Comparison of ENCODE assay signal across 17 cellular contexts in genomic region chr2:15048000-15048399, GRCh38.
DNase-seq lines count a peak whose midpoint lies in the region; ATAC-seq and TF ChIP-seq lines count a peak whose summit lies in the region.
"Had no signal": no experiment of that assay in that cellular context is flagged by ENCODE, and none has a peak within 500 bp of the region (broad histone marks: within the 10 kb centered on the region; RNA-seq: fewer than 3 reads in every experiment).

No MANE protein-coding gene starts in this region.

- no peak overlapping the region for H3K4me3 Mint-ChIP-seq in activated T-cell treated with anti-CD3 and anti-CD28 coated beads, Interleukin-2, amount 50 U/mL, for 4 hours
- H3K4me3 Mint-ChIP-seq in naive thymus-derived CD4-positive, alpha-beta T cell, result no peak overlapping the region
- H3K4me3 Mint-ChIP-seq: CD8-positive, alpha-beta T cell; T-helper 17 cell had no signal

- no peak overlapping the region for H3K27ac Mint-ChIP-seq in naive thymus-derived CD4-positive, alpha-beta T cell
- H3K27ac Mint-ChIP-seq: CD8-positive, alpha-beta T cell; T-helper 17 cell had no signal

- no peak for ATAC-seq in GM21576 (IDR thresholded peaks at IDR 0.05; ENCODE audit: unreplicated experiment)
- ATAC-seq in activated T-cell treated with anti-CD3 and anti-CD28 coated beads, Interleukin-2, amount 50 U/mL, for 4 hours, result no peak
- ATAC-seq in naive thymus-derived CD4-positive, alpha-beta T cell, result no peak
- no peak for ATAC-seq in esophagus mucosa
- ATAC-seq: CD8-positive, alpha-beta T cell; T-helper 17 cell had no signal

- no peaks in the 10 kb centered on the region for H3K27me3 ChIP-seq in brain microvascular endothelial cell (replicated peaks)
- no peaks in the 10 kb centered on the region for H3K27me3 ChIP-seq in naive thymus-derived CD4-positive, alpha-beta T cell (ENCODE audit: control insufficient read depth in 2 of 2, insufficient read depth in 2 of 2, low read length in 2 of 2)
- H3K27me3 ChIP-seq: BLaER1 had no signal

- peak; percentile 11 for DNase-seq in DMS53 (lab: John Stamatoyannopoulos, UW)
- no peak for DNase-seq in DMS53 treated with DMSO at 0.1 percent for 48 hours (lab: John Stamatoyannopoulos, UW; ENCODE audit: unreplicated experiment)
- DNase-seq in NCI-H345 treated with DMSO at 0.1 percent for 48 hours (lab: John Stamatoyannopoulos, UW; ENCODE audit: unreplicated experiment), result peak; percentile 12
- no peak for DNase-seq in brain microvascular endothelial cell
- no peak for DNase-seq in activated T-cell treated with anti-CD3 and anti-CD28 coated beads, Interleukin-2, amount 50 U/mL, for 4 hours
- DNase-seq in naive thymus-derived CD4-positive, alpha-beta T cell, result no peak
- DNase-seq: 8988T; CD8-positive, alpha-beta T cell; KG1; NCI-H1436 treated with DMSO at 0.1 percent for 48 hours; NCI-H2081 treated with DMSO at 0.1 percent for 48 hours; NCI-H526 treated with DMSO at 0.1 percent for 48 hours; NK-92 treated with Interleukin-12 subunit alpha and Interleukin-12 subunit beta, amount 100 ng/mL, for 24 hours; T-helper 17 cell had no signal

- H3K27ac ChIP-seq in brain microvascular endothelial cell, result no peak overlapping the region
- no peak overlapping the region for H3K27ac ChIP-seq in naive thymus-derived CD4-positive, alpha-beta T cell (ENCODE audit: low read depth, low read length)
- H3K27ac ChIP-seq: BLaER1 had no signal

- no peaks in the 10 kb centered on the region for H3K4me1 ChIP-seq in naive thymus-derived CD4-positive, alpha-beta T cell (ENCODE audit: control insufficient read depth in 2 of 2, insufficient read depth in 2 of 2, low read length in 2 of 2)
- H3K4me1 ChIP-seq: BLaER1 had no signal

- H3K36me3 ChIP-seq in brain microvascular endothelial cell (replicated peaks), result no peaks in the 10 kb centered on the region
- no peaks in the 10 kb centered on the region for H3K36me3 ChIP-seq in naive thymus-derived CD4-positive, alpha-beta T cell (ENCODE audit: control insufficient read depth in 2 of 3, insufficient read depth in 3 of 3, low read length in 3 of 3)
- H3K36me3 ChIP-seq: BLaER1 had no signal

- TF ChIP-seq CTCF in brain microvascular endothelial cell (IDR thresholded peaks at IDR 0.05; ENCODE audit: low read depth, low read length, missing control alignments), result peak; percentile 3

- intact Hi-C loops in naive thymus-derived CD4-positive, alpha-beta T cell (cut with micrococcal nuclease), result no loop called here

- POLR2A ChIA-PET in naive thymus-derived CD4-positive, alpha-beta T cell (lab: Charles Lee), result no interaction called here

- no peak overlapping the region for H3K4me3 ChIP-seq in brain microvascular endothelial cell (ENCODE audit: low read depth, low read length)
- no peak overlapping the region for H3K4me3 ChIP-seq in naive thymus-derived CD4-positive, alpha-beta T cell (ENCODE audit: low read length)
- H3K4me3 ChIP-seq: BLaER1 had no signal

- in situ Hi-C loops in brain microvascular endothelial cell (cut with HindIII; ENCODE audit: low pct_ligation_motif_present, low sequenced_read_pairs), result no loop called here

- CTCF ChIA-PET in naive thymus-derived CD4-positive, alpha-beta T cell (lab: Charles Lee), result no interaction called here

- H3K36me3 Mint-ChIP-seq in activated T-cell treated with anti-CD3 and anti-CD28 coated beads, Interleukin-2, amount 50 U/mL, for 4 hours (ENCODE audit: insufficient read depth), result no peaks in the 10 kb centered on the region
- H3K36me3 Mint-ChIP-seq in naive thymus-derived CD4-positive, alpha-beta T cell, result no peaks in the 10 kb centered on the region
- H3K36me3 Mint-ChIP-seq: CD8-positive, alpha-beta T cell had no signal

- no peaks in the 10 kb centered on the region for H3K9me3 Mint-ChIP-seq in activated T-cell treated with anti-CD3 and anti-CD28 coated beads, Interleukin-2, amount 50 U/mL, for 4 hours
- H3K9me3 Mint-ChIP-seq in naive thymus-derived CD4-positive, alpha-beta T cell, result no peaks in the 10 kb centered on the region
- H3K9me3 Mint-ChIP-seq: CD8-positive, alpha-beta T cell had no signal

- H3K4me1 Mint-ChIP-seq in activated T-cell treated with anti-CD3 and anti-CD28 coated beads, Interleukin-2, amount 50 U/mL, for 4 hours (ENCODE audit: low read depth), result no peaks in the 10 kb centered on the region
- no peaks in the 10 kb centered on the region for H3K4me1 Mint-ChIP-seq in naive thymus-derived CD4-positive, alpha-beta T cell

- no peaks in the 10 kb centered on the region for H3K9me3 ChIP-seq in naive thymus-derived CD4-positive, alpha-beta T cell (ENCODE audit: control insufficient read depth in 2 of 3, low read length in 3 of 3)
- H3K9me3 ChIP-seq: BLaER1 had no signal

- no peaks in the 10 kb centered on the region for H3K27me3 Mint-ChIP-seq in activated T-cell treated with anti-CD3 and anti-CD28 coated beads, Interleukin-2, amount 50 U/mL, for 4 hours (ENCODE audit: low read depth)
- peaks cover 0 to 14% (median 6%) of the 10 kb centered on the region in 5 donors for H3K27me3 Mint-ChIP-seq in naive thymus-derived CD4-positive, alpha-beta T cell

Comparison
In these comparisons a context has a peak if more than half of its experiments do, and no peak if none do; other contexts are left out.
1. DNase-seq: peak in DMS53 (single experiment) and NCI-H345 treated with DMSO at 0.1 percent for 48 hours (single experiment); none in DMS53 treated with DMSO at 0.1 percent for 48 hours (single experiment), brain microvascular endothelial cell (single experiment), activated T-cell treated with anti-CD3 and anti-CD28 coated beads, Interleukin-2, amount 50 U/mL, for 4 hours (single experiment) and naive thymus-derived CD4-positive, alpha-beta T cell (0 of 9).